8 cellular contexts compared by ENCODE assay signal in the genomic region with DNA sequence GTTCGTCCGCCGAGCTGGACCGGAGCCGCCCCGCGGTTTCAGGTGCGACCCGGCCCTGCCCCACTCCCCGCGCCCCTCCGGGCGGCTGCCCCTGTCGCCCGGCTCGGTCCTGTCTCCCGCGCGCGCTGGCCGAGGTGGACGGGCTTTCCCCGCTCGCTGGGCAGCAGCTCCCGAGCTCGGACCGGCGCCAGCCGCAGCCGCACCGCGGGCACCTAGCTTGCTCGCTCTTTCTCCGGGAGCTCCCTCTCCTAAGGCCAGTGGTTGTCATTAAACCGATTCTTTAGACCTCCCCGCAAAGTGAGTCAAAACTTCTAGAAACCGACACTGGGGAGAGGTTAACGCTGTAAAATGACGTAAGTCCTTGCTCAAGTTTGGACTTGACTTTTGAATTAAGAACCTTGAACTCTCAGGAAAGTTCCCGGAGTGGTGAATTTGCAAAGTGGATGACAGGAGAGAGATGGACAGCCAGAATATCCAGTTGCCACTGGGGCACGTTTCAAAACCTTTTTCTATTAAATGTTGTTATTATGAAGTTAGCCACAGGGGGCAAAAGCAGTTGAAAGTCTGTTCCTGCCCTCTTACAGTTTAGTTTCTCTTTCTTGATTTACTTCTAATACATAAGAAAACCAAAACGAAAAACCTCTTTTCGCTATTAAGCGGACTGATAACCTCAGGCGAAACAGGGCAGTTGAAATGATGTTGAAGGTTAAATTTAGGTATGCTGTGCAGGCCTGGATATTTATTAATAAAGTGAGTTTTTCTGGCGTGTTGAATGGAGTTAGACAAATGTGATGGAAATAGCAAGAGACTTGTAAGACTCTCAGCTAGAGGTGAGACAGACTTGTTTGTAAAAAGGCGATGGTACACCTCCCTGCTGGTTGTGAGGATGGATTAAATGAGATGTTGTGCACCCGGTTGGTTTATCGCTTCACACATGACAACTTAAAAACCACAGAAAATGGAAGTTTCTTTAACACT. TPM values are rescaled to one million over a fixed set of nuclear protein-coding genes. Genes with fewer than 3 reads are reported as not detected.
A peak's percentile ranks its signal among the peaks of the same experiment; 100 is the strongest.
DNase-seq lines count a peak whose midpoint lies in the region; ATAC-seq and TF ChIP-seq lines count a peak whose summit lies in the region.

No MANE protein-coding gene starts in this region.

- H3K9ac ChIP-seq in iPS-15b (ENCODE audit: low read depth, low read length), result peak overlapping the region; percentile 76

- peak in 3 of 5 experiments; percentile 40 to 49 (median 42) for TF ChIP-seq CTCF in gastrocnemius medialis (IDR thresholded peaks at IDR 0.05 in 4 of 5, conservative IDR thresholded peaks at IDR 0.05 in 1 of 5)

- H3K27me3 ChIP-seq in iPS-15b (ENCODE audit: control insufficient read depth, insufficient read depth, low read length) (peaks cover 8% of the 10 kb centered on the region), gastrocnemius medialis (no peaks in the 10 kb centered on the region)

- H3K27ac ChIP-seq in gastrocnemius medialis, result peak overlapping the region; percentile 89 to 98 (median 94)

- intact Hi-C loops in gastrocnemius medialis (cut with DNase I; ENCODE audit: low total_unique reads), result loop anchor here (1.0 to 10.0 kb wide), 6 partner anchors 61 to 1090 kb away; a partner anchor contains a TSS

- in situ Hi-C loops in gastrocnemius medialis (cut with MboI; ENCODE audit: low sequenced_read_pairs in 4 of 4), result loop anchor here in 2 of 4 donors (10.0 kb wide), 2 partner anchors 60 to 70 kb away; no protein-coding TSS in a partner anchor

- H3K4me3 ChIP-seq in iPS-15b (ENCODE audit: low read depth, low read length) (peak overlapping the region; percentile 64), gastrocnemius medialis (peak overlapping the region; percentile 78 to 92 (median 80))

- H3K9me3 ChIP-seq in iPS-15b (ENCODE audit: control insufficient read depth, insufficient read depth, low read length) (peaks cover 3% of the 10 kb centered on the region), gastrocnemius medialis (peaks cover 0 to 7% (median 0%) of the 10 kb centered on the region in 3 donors)

- ATAC-seq in HG02798 (IDR thresholded peaks at IDR 0.05; ENCODE audit: poor library complexity, unreplicated experiment), result peak; percentile 58
- ATAC-seq in gastrocnemius medialis, result peak; percentile 72 to 76

- H3K36me3 ChIP-seq in iPS-15b (ENCODE audit: control insufficient read depth, insufficient read depth, low read length), result no peaks in the 10 kb centered on the region
- H3K36me3 ChIP-seq in gastrocnemius medialis, result no peaks in the 10 kb centered on the region

- peak; percentile 8 to 11 for DNase-seq in stimulated activated CD4-positive, alpha-beta T cell treated with anti-CD3 and anti-CD28 coated beads, Interleukin-12 subunit alpha, Interleukin-12 subunit beta, amount 100 ng/mL, for 24 hours (ENCODE audit: low read depth in 2 of 2)
- no peak for DNase-seq in stimulated activated CD4-positive, alpha-beta T cell treated with anti-CD3 and anti-CD28 coated beads, Interleukin-4, amount 100 ng/mL, for 1 hour
- DNase-seq in NCI-H1436 (lab: John Stamatoyannopoulos, UW) (peak; percentile 41), T-helper 9 cell (peak; percentile 13), brain pericyte (ENCODE audit: low read depth, low spot score) (peak; percentile 47), gastrocnemius medialis (peak; percentile 18 to 42)

- H3K4me1 ChIP-seq in iPS-15b (ENCODE audit: control insufficient read depth, insufficient read depth, low read length) (peaks cover 6% of the 10 kb centered on the region), gastrocnemius medialis (peaks cover 3 to 11% of the 10 kb centered on the region in 2 donors)

- TF ChIP-seq POLR2A in gastrocnemius medialis (IDR thresholded peaks at IDR 0.05), result no peak

RNA-seq across cellular contexts. Expression of a gene that starts 0.8 kb away (rescaled TPM):
- total RNA-seq in gastrocnemius medialis, result 1 to 10 TPM in 3 of 4 donors, under 1 TPM in 1; 0.92 to 3.6 (median 3.0) TPM
